Comparison of ENCODE assay signal across 23 cellular contexts in genomic region chr4:13985824-13986223, GRCh38.
DNase-seq lines count a peak whose midpoint lies in the region; ATAC-seq and TF ChIP-seq lines count a peak whose summit lies in the region.
"Had no signal": no experiment of that assay in that cellular context is flagged by ENCODE, and none has a peak within 500 bp of the region (broad histone marks: within the 10 kb centered on the region; RNA-seq: fewer than 3 reads in every experiment).

No MANE protein-coding gene starts in this region.

- H3K27me3 ChIP-seq in left ventricle myocardium inferior (ENCODE audit: low read depth): no peaks in the 10 kb centered on the region
- H3K27me3 ChIP-seq in osteoblast (ENCODE audit: insufficient read depth, low read length): no peaks in the 10 kb centered on the region
- H3K27me3 ChIP-seq: pancreas, Peyer's patch, sigmoid colon had no signal

- no peaks in the 10 kb centered on the region for H3K79me2 ChIP-seq in osteoblast (ENCODE audit: insufficient read depth, low read length)

- peaks cover 4% of the 10 kb centered on the region for H3K4me1 Mint-ChIP-seq in activated naive CD8-positive, alpha-beta T cell treated with anti-CD3 and anti-CD28 coated beads for 36 hours

- H4K20me1 ChIP-seq in osteoblast (ENCODE audit: insufficient read depth, low read length): no peaks in the 10 kb centered on the region

- no peak overlapping the region for H3K4me3 Mint-ChIP-seq in activated naive CD8-positive, alpha-beta T cell treated with anti-CD3 and anti-CD28 coated beads for 36 hours
- H3K4me3 Mint-ChIP-seq: brain; dendritic cell treated with granulocyte-macrophage colony-stimulating factor and Interleukin-4, amounts not matched to agents 40 ng/mL and 50 ng/mL, for 4 days; IgD-negative memory B cell; memory B cell; naive thymus-derived CD8-positive, alpha-beta T cell; T-helper 1 cell treated with Interleukin-12 subunit alpha and Interleukin-12 subunit beta and Interleukin-4 antibody, amounts not matched to agents 30 μg/mL and 1 μg/mL, for 36 hours had no signal

- no peak overlapping the region for H3K27ac Mint-ChIP-seq in activated naive CD8-positive, alpha-beta T cell treated with anti-CD3 and anti-CD28 coated beads for 36 hours
- H3K27ac Mint-ChIP-seq: memory B cell; naive thymus-derived CD8-positive, alpha-beta T cell; T-helper 1 cell treated with Interleukin-12 subunit alpha and Interleukin-12 subunit beta and Interleukin-4 antibody, amounts not matched to agents 30 μg/mL and 1 μg/mL, for 36 hours had no signal

- TF ChIP-seq CTCF in VCaP (conservative IDR thresholded peaks at IDR 0.05): no peak
- no peak for TF ChIP-seq CTCF in left ventricle myocardium inferior (IDR thresholded peaks at IDR 0.05; ENCODE audit: borderline replicate concordance)
- no peak for TF ChIP-seq CTCF in osteoblast (IDR thresholded peaks at IDR 0.05; ENCODE audit: extremely low read depth, low read depth, low read length)

- peak overlapping the region; percentile 45 for H3K4me2 ChIP-seq in osteoblast (ENCODE audit: insufficient read depth, low read length)

- H3K36me3 Mint-ChIP-seq in activated naive CD8-positive, alpha-beta T cell treated with anti-CD3 and anti-CD28 coated beads for 36 hours: no peaks in the 10 kb centered on the region
- H3K36me3 Mint-ChIP-seq: brain; IgD-negative memory B cell; memory B cell; naive thymus-derived CD8-positive, alpha-beta T cell had no signal

- peaks cover 7% of the 10 kb centered on the region for H3K27me3 Mint-ChIP-seq in activated naive CD8-positive, alpha-beta T cell treated with anti-CD3 and anti-CD28 coated beads for 36 hours

- intact Hi-C loops in left ventricle myocardium inferior (cut with micrococcal nuclease): no loop called here

- ATAC-seq in GM19035 (IDR thresholded peaks at IDR 0.05; ENCODE audit: unreplicated experiment): no peak
- ATAC-seq: HCT116; naive thymus-derived CD8-positive, alpha-beta T cell had no signal

- DNase-seq in Daoy (ENCODE audit: low read depth) (peak; percentile 30), left ventricle myocardium inferior (no peak), osteoblast (ENCODE audit: insufficient read length, low spot score, missing footprints) (no peak), NAMALWA (ENCODE audit: low spot score) (no peak)
- DNase-seq in activated naive CD8-positive, alpha-beta T cell treated with anti-CD3 and anti-CD28 coated beads for 36 hours: no peak
- no peak for DNase-seq in activated CD4-positive, alpha-beta T cell treated with anti-CD3 and anti-CD28 coated beads, Interleukin-2, amount 50 U/mL, for 48 hours
- DNase-seq: activated CD8-positive, alpha-beta memory T cell treated with anti-CD3 and anti-CD28 coated beads, Interleukin-2, amount 50 U/mL, for 48 hours; islet precursor cell; naive thymus-derived CD8-positive, alpha-beta T cell; NCI-H1417 treated with DMSO at 0.1 percent for 48 hours; NCI-H510A treated with DMSO at 0.1 percent for 48 hours; NK-92 treated with Interleukin-12 subunit alpha and Interleukin-12 subunit beta, amount 100 ng/mL, for 24 hours; pancreas; Peyer's patch; sigmoid colon had no signal

- H3K4me1 ChIP-seq in left ventricle myocardium inferior (peaks cover 21% of the 10 kb centered on the region), osteoblast (ENCODE audit: insufficient read depth, low read length) (peaks cover 72% of the 10 kb centered on the region)

- H3K36me3 ChIP-seq in left ventricle myocardium inferior (no peaks in the 10 kb centered on the region), osteoblast (ENCODE audit: insufficient read depth, low read length) (no peaks in the 10 kb centered on the region)
- H3K36me3 ChIP-seq: pancreas, Peyer's patch, sigmoid colon had no signal

- no peaks in the 10 kb centered on the region for H3K9me3 Mint-ChIP-seq in activated naive CD8-positive, alpha-beta T cell treated with anti-CD3 and anti-CD28 coated beads for 36 hours
- H3K9me3 Mint-ChIP-seq: brain; dendritic cell treated with granulocyte-macrophage colony-stimulating factor and Interleukin-4, amounts not matched to agents 40 ng/mL and 50 ng/mL, for 4 days; IgD-negative memory B cell; memory B cell; naive thymus-derived CD8-positive, alpha-beta T cell had no signal

- no peak overlapping the region for H2AFZ ChIP-seq in osteoblast (ENCODE audit: low read length)

- H3K9me3 ChIP-seq in left ventricle myocardium inferior (replicated peaks) (no peaks in the 10 kb centered on the region), osteoblast (ENCODE audit: low read depth, low read length) (no peaks in the 10 kb centered on the region)
- H3K9me3 ChIP-seq: pancreas, Peyer's patch, sigmoid colon had no signal

- H3K4me3 ChIP-seq in left ventricle myocardium inferior (no peak overlapping the region), osteoblast (ENCODE audit: insufficient read depth, low read length) (no peak overlapping the region)
- H3K4me3 ChIP-seq: pancreas, Peyer's patch, sigmoid colon had no signal

- H3K27ac ChIP-seq in VCaP: peak overlapping the region; percentile 13; the same call in 1 of the 2 replicates
- peak overlapping the region; percentile 34 for H3K27ac ChIP-seq in left ventricle myocardium inferior (replicated peaks)
- peak overlapping the region; percentile 91 for H3K27ac ChIP-seq in osteoblast (ENCODE audit: low read depth, low read length)
- H3K27ac ChIP-seq: pancreas, Peyer's patch had no signal

Comparison
In these comparisons a context has a peak if more than half of its experiments do, and no peak if none do; other contexts are left out.
1. H3K27ac ChIP-seq: peak in every context shown above with its lines; median percentile 91 in osteoblast; 34 in left ventricle myocardium inferior; 13 in VCaP.